ENCODE assay signal across 1 cellular context in the genomic region with DNA sequence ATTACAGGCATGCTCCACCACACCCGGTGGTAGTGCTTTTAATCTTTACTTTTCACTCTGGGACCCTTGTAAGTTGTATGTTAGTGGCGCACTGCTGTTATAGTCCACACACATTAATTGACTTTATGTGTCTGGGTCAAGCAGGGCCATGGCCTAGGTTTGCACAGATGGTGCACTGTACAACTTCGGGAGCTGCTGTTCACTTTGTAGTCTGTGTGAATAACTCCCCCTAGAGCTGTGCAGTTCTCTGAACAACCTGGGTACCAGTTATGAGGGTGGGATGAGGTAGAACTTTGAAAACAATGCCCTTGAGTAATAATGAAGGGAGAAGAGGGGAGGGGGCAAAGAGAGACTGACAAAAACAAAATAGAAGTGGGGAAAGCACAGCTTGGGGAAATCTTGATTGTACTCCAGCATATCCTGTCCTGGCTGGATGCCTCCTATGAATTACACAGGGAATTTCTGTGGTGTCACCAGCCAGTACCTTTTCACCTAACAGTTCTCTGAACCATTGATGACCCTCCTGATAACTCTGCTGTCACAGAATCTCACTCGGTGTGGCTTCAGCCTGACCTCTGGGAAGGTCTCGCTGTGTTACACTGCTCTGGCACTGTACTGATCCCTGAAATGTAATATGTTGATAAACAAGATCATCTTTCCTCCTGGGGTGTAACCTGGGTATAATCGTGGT.
TF ChIP-seq lines count a peak whose summit lies in the region.

No MANE protein-coding gene starts in this region.

TF ChIP-seq in GM23338, 12 proteins besides CTCF, POLR2A, EP300 and RAD21 (continued from another document):
- TF ChIP-seq, protein P1, sequence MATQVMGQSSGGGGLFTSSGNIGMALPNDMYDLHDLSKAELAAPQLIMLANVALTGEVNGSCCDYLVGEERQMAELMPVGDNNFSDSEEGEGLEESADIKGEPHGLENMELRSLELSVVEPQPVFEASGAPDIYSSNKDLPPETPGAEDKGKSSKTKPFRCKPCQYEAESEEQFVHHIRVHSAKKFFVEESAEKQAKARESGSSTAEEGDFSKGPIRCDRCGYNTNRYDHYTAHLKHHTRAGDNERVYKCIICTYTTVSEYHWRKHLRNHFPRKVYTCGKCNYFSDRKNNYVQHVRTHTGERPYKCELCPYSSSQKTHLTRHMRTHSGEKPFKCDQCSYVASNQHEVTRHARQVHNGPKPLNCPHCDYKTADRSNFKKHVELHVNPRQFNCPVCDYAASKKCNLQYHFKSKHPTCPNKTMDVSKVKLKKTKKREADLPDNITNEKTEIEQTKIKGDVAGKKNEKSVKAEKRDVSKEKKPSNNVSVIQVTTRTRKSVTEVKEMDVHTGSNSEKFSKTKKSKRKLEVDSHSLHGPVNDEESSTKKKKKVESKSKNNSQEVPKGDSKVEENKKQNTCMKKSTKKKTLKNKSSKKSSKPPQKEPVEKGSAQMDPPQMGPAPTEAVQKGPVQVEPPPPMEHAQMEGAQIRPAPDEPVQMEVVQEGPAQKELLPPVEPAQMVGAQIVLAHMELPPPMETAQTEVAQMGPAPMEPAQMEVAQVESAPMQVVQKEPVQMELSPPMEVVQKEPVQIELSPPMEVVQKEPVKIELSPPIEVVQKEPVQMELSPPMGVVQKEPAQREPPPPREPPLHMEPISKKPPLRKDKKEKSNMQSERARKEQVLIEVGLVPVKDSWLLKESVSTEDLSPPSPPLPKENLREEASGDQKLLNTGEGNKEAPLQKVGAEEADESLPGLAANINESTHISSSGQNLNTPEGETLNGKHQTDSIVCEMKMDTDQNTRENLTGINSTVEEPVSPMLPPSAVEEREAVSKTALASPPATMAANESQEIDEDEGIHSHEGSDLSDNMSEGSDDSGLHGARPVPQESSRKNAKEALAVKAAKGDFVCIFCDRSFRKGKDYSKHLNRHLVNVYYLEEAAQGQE (IDR thresholded peaks at IDR 0.05; ENCODE audit: unreplicated experiment): no peak
- TF ChIP-seq CREB1 (CRISPR knock-in tag; IDR thresholded peaks at IDR 0.05; ENCODE audit: low read depth) (no peak), ZNF331 (CRISPR knock-in tag; IDR thresholded peaks at IDR 0.05; ENCODE audit: low read depth) (no peak), EZH2 (IDR thresholded peaks at IDR 0.05; ENCODE audit: low read depth, unreplicated experiment) (no peak)
- TF ChIP-seq, protein P2, sequence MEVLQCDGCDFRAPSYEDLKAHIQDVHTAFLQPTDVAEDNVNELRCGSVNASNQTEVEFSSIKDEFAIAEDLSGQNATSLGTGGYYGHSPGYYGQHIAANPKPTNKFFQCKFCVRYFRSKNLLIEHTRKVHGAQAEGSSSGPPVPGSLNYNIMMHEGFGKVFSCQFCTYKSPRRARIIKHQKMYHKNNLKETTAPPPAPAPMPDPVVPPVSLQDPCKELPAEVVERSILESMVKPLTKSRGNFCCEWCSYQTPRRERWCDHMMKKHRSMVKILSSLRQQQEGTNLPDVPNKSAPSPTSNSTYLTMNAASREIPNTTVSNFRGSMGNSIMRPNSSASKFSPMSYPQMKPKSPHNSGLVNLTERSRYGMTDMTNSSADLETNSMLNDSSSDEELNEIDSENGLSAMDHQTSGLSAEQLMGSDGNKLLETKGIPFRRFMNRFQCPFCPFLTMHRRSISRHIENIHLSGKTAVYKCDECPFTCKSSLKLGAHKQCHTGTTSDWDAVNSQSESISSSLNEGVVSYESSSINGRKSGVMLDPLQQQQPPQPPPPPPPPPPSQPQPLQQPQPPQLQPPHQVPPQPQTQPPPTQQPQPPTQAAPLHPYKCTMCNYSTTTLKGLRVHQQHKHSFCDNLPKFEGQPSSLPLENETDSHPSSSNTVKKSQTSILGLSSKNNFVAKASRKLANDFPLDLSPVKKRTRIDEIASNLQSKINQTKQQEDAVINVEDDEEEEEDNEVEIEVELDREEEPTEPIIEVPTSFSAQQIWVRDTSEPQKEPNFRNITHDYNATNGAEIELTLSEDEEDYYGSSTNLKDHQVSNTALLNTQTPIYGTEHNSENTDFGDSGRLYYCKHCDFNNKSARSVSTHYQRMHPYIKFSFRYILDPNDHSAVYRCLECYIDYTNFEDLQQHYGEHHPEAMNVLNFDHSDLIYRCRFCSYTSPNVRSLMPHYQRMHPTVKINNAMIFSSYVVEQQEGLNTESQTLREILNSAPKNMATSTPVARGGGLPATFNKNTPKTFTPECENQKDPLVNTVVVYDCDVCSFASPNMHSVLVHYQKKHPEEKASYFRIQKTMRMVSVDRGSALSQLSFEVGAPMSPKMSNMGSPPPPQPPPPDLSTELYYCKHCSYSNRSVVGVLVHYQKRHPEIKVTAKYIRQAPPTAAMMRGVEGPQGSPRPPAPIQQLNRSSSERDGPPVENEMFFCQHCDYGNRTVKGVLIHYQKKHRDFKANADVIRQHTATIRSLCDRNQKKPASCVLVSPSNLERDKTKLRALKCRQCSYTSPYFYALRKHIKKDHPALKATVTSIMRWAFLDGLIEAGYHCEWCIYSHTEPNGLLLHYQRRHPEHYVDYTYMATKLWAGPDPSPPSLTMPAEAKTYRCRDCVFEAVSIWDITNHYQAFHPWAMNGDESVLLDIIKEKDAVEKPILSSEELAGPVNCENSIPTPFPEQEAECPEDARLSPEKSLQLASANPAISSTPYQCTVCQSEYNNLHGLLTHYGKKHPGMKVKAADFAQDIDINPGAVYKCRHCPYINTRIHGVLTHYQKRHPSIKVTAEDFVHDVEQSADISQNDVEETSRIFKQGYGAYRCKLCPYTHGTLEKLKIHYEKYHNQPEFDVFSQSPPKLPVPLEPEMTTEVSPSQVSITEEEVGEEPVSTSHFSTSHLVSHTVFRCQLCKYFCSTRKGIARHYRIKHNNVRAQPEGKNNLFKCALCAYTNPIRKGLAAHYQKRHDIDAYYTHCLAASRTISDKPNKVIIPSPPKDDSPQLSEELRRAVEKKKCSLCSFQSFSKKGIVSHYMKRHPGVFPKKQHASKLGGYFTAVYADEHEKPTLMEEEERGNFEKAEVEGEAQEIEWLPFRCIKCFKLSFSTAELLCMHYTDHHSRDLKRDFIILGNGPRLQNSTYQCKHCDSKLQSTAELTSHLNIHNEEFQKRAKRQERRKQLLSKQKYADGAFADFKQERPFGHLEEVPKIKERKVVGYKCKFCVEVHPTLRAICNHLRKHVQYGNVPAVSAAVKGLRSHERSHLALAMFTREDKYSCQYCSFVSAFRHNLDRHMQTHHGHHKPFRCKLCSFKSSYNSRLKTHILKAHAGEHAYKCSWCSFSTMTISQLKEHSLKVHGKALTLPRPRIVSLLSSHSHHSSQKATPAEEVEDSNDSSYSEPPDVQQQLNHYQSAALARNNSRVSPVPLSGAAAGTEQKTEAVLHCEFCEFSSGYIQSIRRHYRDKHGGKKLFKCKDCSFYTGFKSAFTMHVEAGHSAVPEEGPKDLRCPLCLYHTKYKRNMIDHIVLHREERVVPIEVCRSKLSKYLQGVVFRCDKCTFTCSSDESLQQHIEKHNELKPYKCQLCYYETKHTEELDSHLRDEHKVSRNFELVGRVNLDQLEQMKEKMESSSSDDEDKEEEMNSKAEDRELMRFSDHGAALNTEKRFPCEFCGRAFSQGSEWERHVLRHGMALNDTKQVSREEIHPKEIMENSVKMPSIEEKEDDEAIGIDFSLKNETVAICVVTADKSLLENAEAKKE (CRISPR knock-in tag; IDR thresholded peaks at IDR 0.05): no peak
- TF ChIP-seq, protein P3, sequence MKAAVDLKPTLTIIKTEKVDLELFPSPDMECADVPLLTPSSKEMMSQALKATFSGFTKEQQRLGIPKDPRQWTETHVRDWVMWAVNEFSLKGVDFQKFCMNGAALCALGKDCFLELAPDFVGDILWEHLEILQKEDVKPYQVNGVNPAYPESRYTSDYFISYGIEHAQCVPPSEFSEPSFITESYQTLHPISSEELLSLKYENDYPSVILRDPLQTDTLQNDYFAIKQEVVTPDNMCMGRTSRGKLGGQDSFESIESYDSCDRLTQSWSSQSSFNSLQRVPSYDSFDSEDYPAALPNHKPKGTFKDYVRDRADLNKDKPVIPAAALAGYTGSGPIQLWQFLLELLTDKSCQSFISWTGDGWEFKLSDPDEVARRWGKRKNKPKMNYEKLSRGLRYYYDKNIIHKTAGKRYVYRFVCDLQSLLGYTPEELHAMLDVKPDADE (IDR thresholded peaks at IDR 0.05): no peak
